9 cellular contexts compared by ENCODE assay signal in the genomic region with DNA sequence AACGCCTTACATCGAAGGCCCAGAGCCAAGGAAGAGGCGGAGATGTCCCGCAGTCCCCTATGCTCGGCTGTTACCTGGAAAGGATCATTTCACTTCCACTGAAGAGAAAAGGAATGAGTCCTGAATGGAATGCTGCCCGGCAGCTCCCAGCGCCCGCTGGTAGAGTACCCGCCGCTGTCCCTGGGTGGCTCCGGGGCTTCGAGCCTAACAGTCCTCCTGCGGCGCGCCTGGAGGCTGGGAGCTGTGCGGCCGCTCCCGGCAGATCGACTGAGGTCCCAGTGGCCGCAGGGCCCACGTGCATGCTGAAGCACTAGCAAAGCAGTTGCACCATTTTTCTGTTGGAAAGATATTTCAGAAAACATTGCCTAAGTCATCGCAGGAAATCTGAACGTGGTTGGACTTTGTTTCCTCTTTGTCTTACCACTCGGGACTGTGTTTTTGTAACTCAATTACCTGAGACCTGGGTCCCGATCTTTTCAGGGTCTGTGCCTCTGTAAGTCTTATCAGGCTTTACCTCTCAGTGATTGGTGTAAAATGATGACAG. TPM values are rescaled to one million over a fixed set of nuclear protein-coding genes. Genes with fewer than 3 reads are reported as not detected.
DNase-seq lines count a peak whose midpoint lies in the region; ATAC-seq and TF ChIP-seq lines count a peak whose summit lies in the region.
"Had no signal": no experiment of that assay in that cellular context is flagged by ENCODE, and none has a peak within 500 bp of the region (broad histone marks: within the 10 kb centered on the region; RNA-seq: fewer than 3 reads in every experiment).

No MANE protein-coding gene starts in this region.

- peak overlapping the region; percentile 42 to 95 (median 86) for H3K4me3 ChIP-seq in Peyer's patch
- peak overlapping the region; percentile 31 for H3K4me3 ChIP-seq in ectodermal cell (ENCODE audit: insufficient read depth, low read depth, low read length)
- no peak overlapping the region for H3K4me3 ChIP-seq in mesendoderm (ENCODE audit: low read length)
- H3K4me3 ChIP-seq in thyroid gland (replicated peaks in 1 of 3), result peak overlapping the region in 1 of 3 donors; percentile 16

- H3K27ac ChIP-seq in Peyer's patch, result peak overlapping the region; percentile 27 to 99 (median 96)
- no peak overlapping the region for H3K27ac ChIP-seq in ectodermal cell (ENCODE audit: insufficient read depth, low read depth, low read length, poor library complexity, severe bottlenecking)
- H3K27ac ChIP-seq in mesendoderm (ENCODE audit: low read depth, low read length), result no peak overlapping the region
- peak overlapping the region; percentile 98 to 100 (median 100) for H3K27ac ChIP-seq in thyroid gland

- no peak overlapping the region for H4K8ac ChIP-seq in mesendoderm (ENCODE audit: low read depth, low read length)

- H3K79me2 ChIP-seq in mesendoderm (ENCODE audit: control insufficient read depth, insufficient read depth, low read length), result no peaks in the 10 kb centered on the region

- DNase-seq in activated T-cell treated with anti-CD3 and anti-CD28 coated beads, Interleukin-2, amount 50 U/mL, for 1 hour, result peak; percentile 26
- DNase-seq in activated T-cell treated with anti-CD3 and anti-CD28 coated beads for 4 hours (no peak), Peyer's patch (peak; percentile 26 to 71 (median 64)), mesendoderm (peak; percentile 92), thyroid gland (peak; percentile 89 to 90)
- DNase-seq in activated effector memory CD4-positive, alpha-beta T cell treated with Interleukin-2 at 50 U/mL for 16 hours, result no peak

- H3K4me1 ChIP-seq in Peyer's patch (peaks cover 3 to 42% (median 19%) of the 10 kb centered on the region in 4 donors), ectodermal cell (ENCODE audit: control insufficient read depth, insufficient read depth, low read length) (peaks cover 37% of the 10 kb centered on the region), mesendoderm (ENCODE audit: control insufficient read depth, low read depth, low read length) (no peaks in the 10 kb centered on the region), thyroid gland (peaks cover 39 to 64% of the 10 kb centered on the region in 2 donors)

- TF ChIP-seq CTCF in Peyer's patch (IDR thresholded peaks at IDR 0.05), result peak in 2 of 6 experiments; percentile 9 to 21
- TF ChIP-seq CTCF in thyroid gland (IDR thresholded peaks at IDR 0.05), result peak in 4 of 6 experiments; percentile 9 to 47 (median 26)

- no peak overlapping the region for H2AK5ac ChIP-seq in mesendoderm (ENCODE audit: low read length)

- H3K18ac ChIP-seq in mesendoderm (ENCODE audit: low read length), result no peak overlapping the region

- no peaks in the 10 kb centered on the region for H3K79me1 ChIP-seq in mesendoderm (ENCODE audit: low read length)

- no peak overlapping the region for H2BK15ac ChIP-seq in mesendoderm (replicated peaks; ENCODE audit: low read depth)

- H3K23ac ChIP-seq in mesendoderm (ENCODE audit: low read length), result no peak overlapping the region

- peak overlapping the region; percentile 9 for H3K9ac ChIP-seq in mesendoderm (ENCODE audit: low read length)

- peak overlapping the region; percentile 51 for H3K4me2 ChIP-seq in mesendoderm (ENCODE audit: low read length)

- H3K36me3 ChIP-seq in Peyer's patch, result no peaks in the 10 kb centered on the region
- H3K36me3 ChIP-seq in ectodermal cell (ENCODE audit: control insufficient read depth, insufficient read depth, low read length), result no peaks in the 10 kb centered on the region
- H3K36me3 ChIP-seq in mesendoderm (ENCODE audit: control insufficient read depth, insufficient read depth, low read length), result no peaks in the 10 kb centered on the region
- H3K36me3 ChIP-seq in thyroid gland, result no peaks in the 10 kb centered on the region

- H3K9me3 ChIP-seq in Peyer's patch, result no peaks in the 10 kb centered on the region
- no peaks in the 10 kb centered on the region for H3K9me3 ChIP-seq in ectodermal cell (ENCODE audit: control insufficient read depth, low read length)
- no peaks in the 10 kb centered on the region for H3K9me3 ChIP-seq in thyroid gland

- H3K56ac ChIP-seq in mesendoderm (ENCODE audit: low read length), result peak overlapping the region; percentile 12

- no peak overlapping the region for H4K5ac ChIP-seq in mesendoderm (ENCODE audit: low read length)

- H3K27me3 ChIP-seq in Peyer's patch (peaks cover 0 to 19% of the 10 kb centered on the region in 2 donors), ectodermal cell (ENCODE audit: control insufficient read depth, insufficient read depth, low read length, poor library complexity, severe bottlenecking) (peaks cover 53% of the 10 kb centered on the region), mesendoderm (ENCODE audit: insufficient read depth, low read length, poor library complexity) (peaks cover 27% of the 10 kb centered on the region), thyroid gland (peaks cover 8% of the 10 kb centered on the region)

- WGBS in ectodermal cell, 2 experiments, result 15 to 16% methylated on average over 25 of the region's 25 CpGs
- WGBS in mesendoderm (ENCODE audit: extremely low coverage, insufficient coverage, low lambda C conversion rate), result no CpG with 5 or more reads among the region's 25 CpGs
- 5 to 9% methylated on average over 12 to 25 of the region's 25 CpGs for WGBS in thyroid gland, 2 donors

- no peak for ATAC-seq in GM19023 (IDR thresholded peaks at IDR 0.05; ENCODE audit: unreplicated experiment)

- TF ChIP-seq POLR2A in Peyer's patch (IDR thresholded peaks at IDR 0.05) (no peak), thyroid gland (IDR thresholded peaks at IDR 0.05) (peak in 1 of 2 donors; percentile 67)

- no peak overlapping the region for H2BK120ac ChIP-seq in mesendoderm (ENCODE audit: low read depth, low read length)

- H2BK5ac ChIP-seq in mesendoderm (ENCODE audit: low read length), result no peak overlapping the region

- intact Hi-C loops in thyroid gland (cut with DNase I), result loop anchor here (5.0 kb wide), 1 partner anchor 317 kb away; a partner anchor contains a TSS

- no peak overlapping the region for H3K4ac ChIP-seq in mesendoderm (ENCODE audit: low read depth, low read length)

RNA-seq across cellular contexts. Expression of a gene that starts 1.0 kb away (rescaled TPM):
- not detected for total RNA-seq in Peyer's patch
- 5,588 TPM for polyA plus RNA-seq in ectodermal cell (2013, experiment 1 of 4)
- polyA plus RNA-seq in ectodermal cell (2013, experiment 2 of 4), result 5,705 TPM
- under 0.01 TPM for polyA plus RNA-seq in ectodermal cell (2013, experiment 3 of 4)
- under 0.01 TPM for polyA plus RNA-seq in ectodermal cell (2013, experiment 4 of 4)
- not detected for polyA plus RNA-seq in mesendoderm (2013, experiment 1 of 2)
- polyA plus RNA-seq in mesendoderm (2013, experiment 2 of 2), result not detected
- total RNA-seq in thyroid gland, result not detected
- polyA plus RNA-seq: esophagus had no signal

RNA-seq across cellular contexts. Expression of a gene that starts 13.6 kb away (rescaled TPM):
- total RNA-seq in Peyer's patch (1 to 10 TPM; 1.2 to 5.0 (median 1.6) TPM), thyroid gland (1 to 10 TPM in 1 of 4 donors, under 1 TPM in 3; 0.49 to 1.2 (median 0.85) TPM)
- 0.24 TPM for polyA plus RNA-seq in ectodermal cell (2013, experiment 1 of 4)
- 0.39 TPM for polyA plus RNA-seq in ectodermal cell (2013, experiment 2 of 4)
- 0.32 TPM for polyA plus RNA-seq in ectodermal cell (2013, experiment 3 of 4)
- polyA plus RNA-seq in ectodermal cell (2013, experiment 4 of 4), result 0.41 TPM
- polyA plus RNA-seq in mesendoderm (2013, experiment 1 of 2), result 0.07 TPM
- polyA plus RNA-seq in mesendoderm (2013, experiment 2 of 2), result 0.08 TPM

Comparison
In these comparisons a context has a peak if more than half of its experiments do, and no peak if none do; other contexts are left out.
1. DNase-seq: peak in activated T-cell treated with anti-CD3 and anti-CD28 coated beads, Interleukin-2, amount 50 U/mL, for 1 hour (single experiment), Peyer's patch (3 of 3), mesendoderm (single experiment) and thyroid gland (2 of 2); none in activated T-cell treated with anti-CD3 and anti-CD28 coated beads for 4 hours (single experiment) and activated effector memory CD4-positive, alpha-beta T cell treated with Interleukin-2 at 50 U/mL for 16 hours (single experiment).
2. H3K27ac ChIP-seq: peak in Peyer's patch (4 of 4) and thyroid gland (3 of 3); none in ectodermal cell (single experiment) and mesendoderm (single experiment).